ENCODE assay signal across 16 cellular contexts in genomic region chr4:123380728-123381716, GRCh38. TPM values are rescaled to one million over a fixed set of nuclear protein-coding genes. Genes with fewer than 3 reads are reported as not detected.
DNase-seq lines count a peak whose midpoint lies in the region; ATAC-seq, FAIRE-seq and TF ChIP-seq lines count a peak whose summit lies in the region.
"Had no signal": no experiment of that assay in that cellular context is flagged by ENCODE, and none has a peak within 500 bp of the region (broad histone marks: within the 10 kb centered on the region; RNA-seq: fewer than 3 reads in every experiment).

No MANE protein-coding gene starts in this region.

- intact Hi-C loops in right lobe of liver (cut with DNase I): no loop called here

- WGBS in right lobe of liver (ENCODE audit: insufficient coverage, low coverage, low lambda C conversion rate, missing lambda C conversion rate): 77% methylated on average over 3 of the region's 3 CpGs

- no peak for TF ChIP-seq CTCF in right lobe of liver (IDR thresholded peaks at IDR 0.05)

- H3K27me3 ChIP-seq in right lobe of liver: no peaks in the 10 kb centered on the region

- no peak for TF ChIP-seq POLR2A in GM12892 (IDR thresholded peaks at IDR 0.05; ENCODE audit: low read depth, low read length)
- no peak for TF ChIP-seq POLR2A in right lobe of liver (IDR thresholded peaks at IDR 0.05)

- ATAC-seq in GM19043 (IDR thresholded peaks at IDR 0.05; ENCODE audit: low read depth, unreplicated experiment) (peak; percentile 59), HG02642 (IDR thresholded peaks at IDR 0.05; ENCODE audit: poor library complexity, unreplicated experiment) (peak; percentile 56), HG03565 (IDR thresholded peaks at IDR 0.05; ENCODE audit: unreplicated experiment) (peak; percentile 84), right lobe of liver (no peak)
- ATAC-seq: effector memory CD8-positive, alpha-beta T cell; Right ventricle myocardium inferior had no signal

- DNase-seq in GM12892 (ENCODE audit: insufficient read length) (no peak), Ammon's horn (ENCODE audit: low spot score) (no peak), NAMALWA (ENCODE audit: low spot score) (no peak), right lobe of liver (no peak), HPDE6-E6E7 (ENCODE audit: extremely low spot score) (no peak)
- DNase-seq: activated naive CD4-positive, alpha-beta T cell treated with Interleukin-2 at 50 U/mL for 16 hours; COR-L47; effector memory CD8-positive, alpha-beta T cell; foreskin fibroblast; NCI-H187; NCI-H524 treated with DMSO at 0.1 percent for 48 hours had no signal

- H3K4me1 ChIP-seq in right lobe of liver: no peaks in the 10 kb centered on the region

- no peak overlapping the region for H3K4me3 ChIP-seq in right lobe of liver

- H3K36me3 ChIP-seq in right lobe of liver: no peaks in the 10 kb centered on the region

- H3K9me3 ChIP-seq in right lobe of liver: no peaks in the 10 kb centered on the region

- no peak overlapping the region for H3K27ac ChIP-seq in right lobe of liver

- peak; percentile 21 for FAIRE-seq in GM12892 (lab: Jason Lieb, UNC)
- FAIRE-seq: TTC549 had no signal

RNA-seq across cellular contexts. Expression of gene SPRY1, which starts 15.6 kb away (rescaled TPM):
- 1.1 TPM for polyA plus RNA-seq in GM12892 (2012; ENCODE audit: missing spikeins)
- 10 to 100 TPM in 5 of 6 experiments, 1 to 10 TPM in 1; 9.3 to 16.1 (median 14.3) TPM for total RNA-seq in right lobe of liver

Comparison
In these comparisons a context has a peak if more than half of its experiments do, and no peak if none do; other contexts are left out.
1. ATAC-seq: peak in GM19043 (single experiment), HG02642 (single experiment) and HG03565 (single experiment); none in right lobe of liver (0 of 4).